Comparison of ENCODE assay signal across 18 cellular contexts in genomic region chr16:16080465-16081065, GRCh38.
DNase-seq lines count a peak whose midpoint lies in the region; ATAC-seq, FAIRE-seq and TF ChIP-seq lines count a peak whose summit lies in the region.
"Had no signal": no experiment of that assay in that cellular context is flagged by ENCODE, and none has a peak within 500 bp of the region (broad histone marks: within the 10 kb centered on the region; RNA-seq: fewer than 3 reads in every experiment).

No MANE protein-coding gene starts in this region.

- no peak for TF ChIP-seq CTCF in HepG2 (CRISPR knock-in tag; IDR thresholded peaks at IDR 0.05)
- no peak for TF ChIP-seq CTCF in right lobe of liver (IDR thresholded peaks at IDR 0.05)
- no peak for TF ChIP-seq CTCF in gastroesophageal sphincter (IDR thresholded peaks at IDR 0.05)
- no peak for TF ChIP-seq CTCF in prostate gland (IDR thresholded peaks at IDR 0.05)

- H3K9me3 ChIP-seq in HepG2 (ENCODE audit: low read length) (peaks cover 11% of the 10 kb centered on the region), right lobe of liver (peaks cover 0 to 5% (median 0%) of the 10 kb centered on the region in 4 donors), gastroesophageal sphincter (peaks cover 0 to 10% (median 0%) of the 10 kb centered on the region in 3 donors), prostate gland (no peaks in the 10 kb centered on the region)

- H3K4me1 Mint-ChIP-seq in T-cell: no peaks in the 10 kb centered on the region

- DNase-seq in HepG2 (ENCODE audit: low spot score) (no peak), right lobe of liver (no peak), prostate gland (ENCODE audit: low spot score) (no peak), T-helper 9 cell (no peak), T-cell (no peak), NCI-H128 (lab: John Stamatoyannopoulos, UW; ENCODE audit: unreplicated experiment) (no peak)
- DNase-seq: DMS79 treated with DMSO at 0.1 percent for 48 hours, H7, Karpas-422, NCI-H1436, NCI-H1930, NCI-H345, NCI-H526, PC-9 had no signal

- no peak overlapping the region for H3K27ac Mint-ChIP-seq in T-cell
- H3K27ac Mint-ChIP-seq: CD14-positive monocyte had no signal

- peak; percentile 66 for FAIRE-seq in HepG2 (lab: Jason Lieb, UNC)

- no peak for TF ChIP-seq POLR2A in HepG2 (IDR thresholded peaks at IDR 0.05; ENCODE audit: insufficient read depth in 1 of 2, low read depth in 2 of 2, low read length in 2 of 2)
- TF ChIP-seq POLR2A in right lobe of liver (IDR thresholded peaks at IDR 0.05): no peak
- no peak for TF ChIP-seq POLR2A in gastroesophageal sphincter (IDR thresholded peaks at IDR 0.05)
- TF ChIP-seq POLR2A in prostate gland (IDR thresholded peaks at IDR 0.05): no peak

- H3K36me3 ChIP-seq in HepG2 (replicated peaks in 1 of 2; ENCODE audit: control insufficient read depth in 1 of 2, insufficient read depth in 2 of 2, low read length in 2 of 2): peaks cover 34 to 75% of the 10 kb centered on the region in 2 experiments
- H3K36me3 ChIP-seq in right lobe of liver: no peaks in the 10 kb centered on the region
- peaks cover 0 to 98% of the 10 kb centered on the region in 2 donors for H3K36me3 ChIP-seq in gastroesophageal sphincter
- H3K36me3 ChIP-seq in prostate gland: peaks cover 9 to 15% of the 10 kb centered on the region in 2 donors

- in situ Hi-C loops in HepG2 (cut with HindIII; ENCODE audit: extremely low pct_ligation_motif_present, low pct_unique_long_range_greater_than_20kb): no loop called here

- H3K4me1 ChIP-seq in HepG2 (ENCODE audit: insufficient read depth, low read length) (no peaks in the 10 kb centered on the region), right lobe of liver (no peaks in the 10 kb centered on the region), gastroesophageal sphincter (peaks cover 0 to 71% (median 17%) of the 10 kb centered on the region in 3 donors), prostate gland (replicated peaks) (no peaks in the 10 kb centered on the region)

- no peak overlapping the region for H3K4me3 ChIP-seq in HepG2 (replicated peaks in 1 of 3; ENCODE audit: insufficient read depth in 1 of 3, low read depth in 2 of 3, low read length in 3 of 3)
- H3K4me3 ChIP-seq in right lobe of liver: no peak overlapping the region
- H3K4me3 ChIP-seq in gastroesophageal sphincter: no peak overlapping the region
- H3K4me3 ChIP-seq in prostate gland: no peak overlapping the region
- H3K4me3 ChIP-seq: PC-9 had no signal

- no peak overlapping the region for H3K9ac ChIP-seq in HepG2 (ENCODE audit: insufficient read depth, low read depth, low read length)

- H3K4me3 Mint-ChIP-seq in T-cell: no peak overlapping the region
- H3K4me3 Mint-ChIP-seq: CD14-positive monocyte had no signal

- no peaks in the 10 kb centered on the region for H3K27me3 ChIP-seq in HepG2 (ENCODE audit: control insufficient read depth in 1 of 2, insufficient read depth in 2 of 2, low read length in 2 of 2)
- no peaks in the 10 kb centered on the region for H3K27me3 ChIP-seq in right lobe of liver
- H3K27me3 ChIP-seq in gastroesophageal sphincter: no peaks in the 10 kb centered on the region
- H3K27me3 ChIP-seq in prostate gland (replicated peaks; ENCODE audit: insufficient read depth): no peaks in the 10 kb centered on the region

- BruUV-seq in HepG2 (replicated peaks; lab: Mats Ljungman, UMichigan): TSS peak; percentile 27

- no peaks in the 10 kb centered on the region for H3K79me2 ChIP-seq in HepG2 (ENCODE audit: insufficient read depth, low read length)

- no peak overlapping the region for H2AFZ ChIP-seq in HepG2 (ENCODE audit: low read length)
- H2AFZ ChIP-seq: PC-9 had no signal

- ATAC-seq in HepG2: no peak
- no peak for ATAC-seq in right lobe of liver
- ATAC-seq in gastroesophageal sphincter: no peak
- ATAC-seq in T-cell (replicated peaks in 1 of 4): no peak
- no peak for ATAC-seq in HG03460 (IDR thresholded peaks at IDR 0.05; ENCODE audit: unreplicated experiment)

- CTCF ChIA-PET in HepG2 (lab: Yijun Ruan, JAX; ENCODE audit: low intra/inter-chr PET ratio, low total read pairs): no interaction called here
- CTCF ChIA-PET in T-cell (lab: Charles Lee): no interaction called here

- intact Hi-C loops in HepG2 (cut with micrococcal nuclease; ENCODE audit: unreplicated experiment): no loop called here
- intact Hi-C loops in right lobe of liver (cut with DNase I): no loop called here
- intact Hi-C loops in prostate gland (cut with DNase I): no loop called here

- TF ChIP-seq EP300 in HepG2 (IDR thresholded peaks at IDR 0.05; ENCODE audit: low read depth in 2 of 2, low read length in 2 of 2): no peak
- TF ChIP-seq EP300 in HepG2 (CRISPR knock-in tag; IDR thresholded peaks at IDR 0.05; ENCODE audit: borderline replicate concordance): no peak
- no peak for TF ChIP-seq EP300 in gastroesophageal sphincter (IDR thresholded peaks at IDR 0.05)

- H3K36me3 Mint-ChIP-seq in T-cell: peaks cover 75% of the 10 kb centered on the region

- no peak overlapping the region for H3K27ac ChIP-seq in HepG2 (ENCODE audit: extremely low read length, insufficient read depth, low read length)
- H3K27ac ChIP-seq in right lobe of liver: no peak overlapping the region
- peak overlapping the region in 3 of 4 donors; percentile 86 to 93 (median 87) for H3K27ac ChIP-seq in gastroesophageal sphincter
- H3K27ac ChIP-seq in prostate gland: peak overlapping the region; percentile 50 to 65
- H3K27ac ChIP-seq: 22Rv1, PC-9 had no signal

- no peak for TF ChIP-seq RAD21 in HepG2 (CRISPR knock-in tag; IDR thresholded peaks at IDR 0.05)

- H4K20me1 ChIP-seq in HepG2 (ENCODE audit: insufficient read depth, low read length): no peaks in the 10 kb centered on the region

- no peaks in the 10 kb centered on the region for H3K27me3 Mint-ChIP-seq in T-cell

- H3K4me2 ChIP-seq in HepG2 (ENCODE audit: low read depth, low read length): no peak overlapping the region
- H3K4me2 ChIP-seq: PC-9 had no signal

- 94% methylated on average over 10 of the region's 10 CpGs for WGBS in HepG2 (ENCODE audit: low lambda C conversion rate)
- 83% methylated on average over 10 of the region's 10 CpGs for WGBS in right lobe of liver (ENCODE audit: insufficient coverage, low coverage, low lambda C conversion rate, missing lambda C conversion rate)
- 59 to 78% methylated on average over 6 to 8 of the region's 10 CpGs for WGBS in gastroesophageal sphincter (ENCODE audit: low coverage in 1 of 2), 2 donors
- WGBS in prostate gland: 72% methylated on average over 10 of the region's 10 CpGs

- peaks cover 0 to 3% (median 2%) of the 10 kb centered on the region in 3 donors for H3K9me3 Mint-ChIP-seq in T-cell

- POLR2A ChIA-PET in HepG2 (lab: Yijun Ruan, JAX) (no interaction called here), T-cell (lab: Charles Lee) (interaction anchor here in 1 of 2 donors (0.6 kb wide), 1 partner anchor 39 kb away, joined by 4 read pairs; no protein-coding TSS in a partner anchor)

TF ChIP-seq in HepG2, 621 proteins besides CTCF, POLR2A, EP300 and RAD21 (continues in another document):
- TF ChIP-seq PRMT3 (CRISPR knock-in tag; IDR thresholded peaks at IDR 0.05; ENCODE audit: borderline replicate concordance, low read depth) (no peak), SRY (CRISPR knock-in tag; IDR thresholded peaks at IDR 0.05) (no peak), HNF4A (CRISPR knock-in tag; IDR thresholded peaks at IDR 0.05) (no peak), PBX3 (CRISPR knock-in tag; IDR thresholded peaks at IDR 0.05; ENCODE audit: borderline replicate concordance) (no peak), NPAS2 (CRISPR knock-in tag; IDR thresholded peaks at IDR 0.05; ENCODE audit: borderline replicate concordance) (no peak), MTF1 (CRISPR knock-in tag; IDR thresholded peaks at IDR 0.05) (no peak), ZBTB39 (CRISPR knock-in tag; IDR thresholded peaks at IDR 0.05) (no peak), RORA (CRISPR knock-in tag; IDR thresholded peaks at IDR 0.05) (no peak), RARA (CRISPR knock-in tag; IDR thresholded peaks at IDR 0.05) (no peak), PAX8 (CRISPR knock-in tag; IDR thresholded peaks at IDR 0.05; ENCODE audit: borderline replicate concordance) (no peak), FOXA1 (IDR thresholded peaks at IDR 0.05) (no peak), FOXA1 (CRISPR knock-in tag; IDR thresholded peaks at IDR 0.05) (no peak), KDM5A (IDR thresholded peaks at IDR 0.05; ENCODE audit: borderline replicate concordance, low read length) (no peak), ZNF567 (CRISPR knock-in tag; IDR thresholded peaks at IDR 0.05; ENCODE audit: borderline replicate concordance) (no peak)

Comparison
In these comparisons a context has a peak if more than half of its experiments do, and no peak if none do; other contexts are left out.
1. H3K27ac ChIP-seq: peak in gastroesophageal sphincter (3 of 4) and prostate gland (2 of 2); none in HepG2 (single experiment) and right lobe of liver (0 of 3).